ENCODE assay signal across 8 cellular contexts in genomic region chr7:73842248-73842895, GRCh38. TPM values are rescaled to one million over a fixed set of nuclear protein-coding genes. Genes with fewer than 3 reads are reported as not detected.
DNase-seq lines count a peak whose midpoint lies in the region; ATAC-seq and TF ChIP-seq lines count a peak whose summit lies in the region.

Gene METTL27, minus strand, starts transcription at chr7:73842516. Its CDS starts 376 bp downstream, at chr7:73842140.

- H3K4me1 ChIP-seq in SK-N-SH (ENCODE audit: control insufficient read depth in 1 of 2, insufficient read depth in 2 of 2, low read depth in 1 of 2, low read length in 1 of 2) (peaks cover 0 to 8% of the 10 kb centered on the region in 2 experiments; a peak in 1 of 4 replicates), ovary (ENCODE audit: insufficient read depth) (no peaks in the 10 kb centered on the region), tibial artery (peaks cover 0 to 20% (median 10%) of the 10 kb centered on the region in 4 donors)

- H3K36me3 ChIP-seq in SK-N-SH (replicated peaks in 1 of 2; ENCODE audit: control insufficient read depth in 1 of 2, insufficient read depth in 2 of 2, low read length in 1 of 2) (no peaks in the 10 kb centered on the region), ovary (no peaks in the 10 kb centered on the region), tibial artery (no peaks in the 10 kb centered on the region)

- WGBS in SK-N-SH (ENCODE audit: low lambda C conversion rate): 0% methylated on average over 16 of the region's 35 CpGs
- 0 to 1% (median 0%) methylated on average over 29 to 35 of the region's 35 CpGs for WGBS in ovary, 3 donors

- TF ChIP-seq CTCF in GM10248 (IDR thresholded peaks at IDR 0.05; ENCODE audit: control extremely low read depth, extremely low read depth, low read depth, missing control alignments) (no peak), SK-N-SH (IDR thresholded peaks at IDR 0.05) (no peak), ovary (IDR thresholded peaks at IDR 0.05) (no peak), tibial artery (IDR thresholded peaks at IDR 0.05) (no peak)

- H3K4me2 ChIP-seq in SK-N-SH: peak within 1 kb of the TSS; percentile 100

- POLR2A ChIA-PET in GM10248 (lab: Yijun Ruan, JAX): interaction anchor here (0.5 to 0.6 kb wide), 5 partner anchors 16 to 815 kb away, joined by 3 to 6 read pairs (median 3); partner anchors contain the start of gene GTF2I
- POLR2A ChIA-PET in SK-N-SH (lab: Yijun Ruan, JAX): interaction anchor here (0.6 to 3.0 kb wide), 6 partner anchors 9 to 286 kb away, joined by 3 to 10 read pairs (median 4); no protein-coding TSS in a partner anchor

- no peak for TF ChIP-seq RAD21 in SK-N-SH (IDR thresholded peaks at IDR 0.05; ENCODE audit: low read length)

- no peaks in the 10 kb centered on the region for H3K9me3 Mint-ChIP-seq in activated naive CD4-positive, alpha-beta T cell treated with anti-CD3 and anti-CD28 coated beads, Interleukin-2, amount 50 U/mL, for 72 hours

- TF ChIP-seq EP300 in SK-N-SH (IDR thresholded peaks at IDR 0.05; ENCODE audit: borderline replicate concordance in 1 of 2, low read depth in 1 of 2, low read length in 1 of 2): no peak
- TF ChIP-seq EP300 in ovary (IDR thresholded peaks at IDR 0.05): no peak

- TF ChIP-seq POLR2A in ovary (IDR thresholded peaks at IDR 0.05): peak; percentile 58

- peaks cover 4% of the 10 kb centered on the region; the same call in 1 of the 2 replicates for H3K79me2 ChIP-seq in SK-N-SH (ENCODE audit: insufficient read depth)

- H3K9me3 ChIP-seq in SK-N-SH (no peaks in the 10 kb centered on the region), ovary (no peaks in the 10 kb centered on the region), tibial artery (no peaks in the 10 kb centered on the region)

- DNase-seq in GM10248 (ENCODE audit: extremely low spot score) (peak; percentile 97), NCI-H1048 (lab: John Stamatoyannopoulos, UW) (peak; percentile 91), SK-N-SH (peak; percentile 100), head of caudate nucleus (peak; percentile 84 to 98 (median 94)), ovary (peak; percentile 91 to 94 (median 93)), tibial artery (peak; percentile 95 to 97)
- DNase-seq in activated naive CD4-positive, alpha-beta T cell treated with anti-CD3 and anti-CD28 coated beads, Interleukin-2, amount 50 U/mL, for 72 hours (ENCODE audit: low spot score in 2 of 2): peak; percentile 89

- H3K27ac Mint-ChIP-seq in activated naive CD4-positive, alpha-beta T cell treated with anti-CD3 and anti-CD28 coated beads, Interleukin-2, amount 50 U/mL, for 72 hours: peak within 1 kb of the TSS in 1 of 2 donors; percentile 22

- no peaks in the 10 kb centered on the region for H3K36me3 Mint-ChIP-seq in activated naive CD4-positive, alpha-beta T cell treated with anti-CD3 and anti-CD28 coated beads, Interleukin-2, amount 50 U/mL, for 72 hours

- H3K9me2 ChIP-seq in SK-N-SH: no peaks in the 10 kb centered on the region

- H3K9ac ChIP-seq in SK-N-SH: peak within 1 kb of the TSS; percentile 96

- intact Hi-C loops in head of caudate nucleus (cut with DNase I): loop anchor here (5.0 kb wide), 1 partner anchor 105 kb away; the partner anchor contains the start of gene ABHD11
- intact Hi-C loops in ovary (cut with DNase I): loop anchor here in 2 of 4 donors (10.0 kb wide), 2 partner anchors 108 to 742 kb away; partner anchors contain the start of gene ABHD11 (in 1 of the 2)
- intact Hi-C loops in tibial artery (cut with DNase I; ENCODE audit: low total_unique reads): loop anchor here (10.0 kb wide), 1 partner anchor 88 kb away; no protein-coding TSS in a partner anchor

- H3F3A ChIP-seq in SK-N-SH (replicated peaks; ENCODE audit: insufficient read depth): peaks cover 11% of the 10 kb centered on the region

- CTCF ChIA-PET in GM10248 (lab: Yijun Ruan, JAX) (interaction anchor here (0.7 to 1.9 kb wide), 6 partner anchors 8 to 137 kb away, joined by 3 to 13 read pairs (median 4); no protein-coding TSS in a partner anchor), SK-N-SH (lab: Yijun Ruan, JAX) (interaction anchor here (0.6 to 11.5 kb wide), 9 partner anchors 10 to 439 kb away, joined by 3 to 80 read pairs (median 5); no protein-coding TSS in a partner anchor)

- H3K4me3 ChIP-seq in SK-N-SH (ENCODE audit: low read depth in 2 of 2, low read length in 1 of 2): peak within 1 kb of the TSS; percentile 57 to 99
- H3K4me3 ChIP-seq in ovary: peak within 1 kb of the TSS; percentile 65
- peak within 1 kb of the TSS; percentile 73 to 85 for H3K4me3 ChIP-seq in tibial artery

- no peaks in the 10 kb centered on the region for H4K20me1 ChIP-seq in SK-N-SH (ENCODE audit: insufficient read depth)

- H3K27me3 ChIP-seq in SK-N-SH (ENCODE audit: insufficient read depth) (no peaks in the 10 kb centered on the region), ovary (no peaks in the 10 kb centered on the region), tibial artery (peaks cover 0 to 3% of the 10 kb centered on the region in 2 donors)

- H3K27ac ChIP-seq in SK-N-SH (ENCODE audit: low read depth in 2 of 2, low read length in 1 of 2) (peak within 1 kb of the TSS; percentile 57 to 76; a peak in 3 of 4 replicates), ovary (peak within 1 kb of the TSS in 1 of 2 donors; percentile 32), tibial artery (peak within 1 kb of the TSS; percentile 77 to 81)

- peak; percentile 92 for ATAC-seq in HG02571 (IDR thresholded peaks at IDR 0.05; ENCODE audit: unreplicated experiment)
- peak; percentile 98 to 99 for ATAC-seq in activated naive CD4-positive, alpha-beta T cell treated with anti-CD3 and anti-CD28 coated beads, Interleukin-2, amount 50 U/mL, for 72 hours

- peak within 1 kb of the TSS; percentile 97 for H2AFZ ChIP-seq in SK-N-SH (ENCODE audit: low read depth)

TF ChIP-seq in SK-N-SH, 30 proteins besides CTCF, POLR2A, EP300 and RAD21 (continues in another document):
- TF ChIP-seq POLR2AphosphoS5 (IDR thresholded peaks at IDR 0.05; ENCODE audit: low read depth, low read length) (peak; percentile 96), PBX3 (IDR thresholded peaks at IDR 0.05) (no peak), ZBTB33 (IDR thresholded peaks at IDR 0.05; ENCODE audit: borderline replicate concordance, low read depth) (no peak), NFIC (IDR thresholded peaks at IDR 0.05; ENCODE audit: borderline replicate concordance) (no peak), TCF12 (IDR thresholded peaks at IDR 0.05) (no peak), SIN3A (IDR thresholded peaks at IDR 0.05; ENCODE audit: borderline replicate concordance, low read depth, low read length) (no peak), EZH2phosphoT487 (IDR thresholded peaks at IDR 0.05; ENCODE audit: borderline replicate concordance, low read depth) (no peak), FOSL2 (IDR thresholded peaks at IDR 0.05; ENCODE audit: borderline replicate concordance, low read depth) (no peak), MXI1 (IDR thresholded peaks at IDR 0.05; ENCODE audit: low read depth, low read length) (peak; percentile 72), IRF3 (IDR thresholded peaks at IDR 0.05; ENCODE audit: low read depth, low read length) (no peak), NRF1 (IDR thresholded peaks at IDR 0.05; ENCODE audit: low read depth, low read length) (no peak), TEAD4 (IDR thresholded peaks at IDR 0.05; ENCODE audit: borderline replicate concordance, insufficient read depth) (no peak), FOXM1 (IDR thresholded peaks at IDR 0.05; ENCODE audit: low read depth) (no peak)

RNA-seq across cellular contexts. Expression of gene METTL27, which starts in this region (rescaled TPM):
- 2.9 and 3.1 TPM in 2 replicates for polyA plus RNA-seq in SK-N-SH (2012; rRNA removed)
- polyA plus RNA-seq in SK-N-SH (2012; cell fraction: cytosol; rRNA removed): 0.81 and 1.4 TPM in 2 replicates
- polyA plus RNA-seq in SK-N-SH (2012; cell fraction: nucleus; rRNA removed): 7.3 and 10.0 TPM in 2 replicates
- 1 to 10 TPM in 1 of 2 donors, under 1 TPM in 1; 0.50 to 3.4 TPM for total RNA-seq in activated naive CD4-positive, alpha-beta T cell treated with anti-CD3 and anti-CD28 coated beads, Interleukin-2, amount 50 U/mL, for 72 hours
- 10 to 100 TPM in 1 of 7 donors, 1 to 10 TPM in 6; 1.8 to 25.6 (median 4.3) TPM for total RNA-seq in ovary
- polyA plus RNA-seq in ovary: 1 to 10 TPM in 1 of 2 donors, not detected in 1; 3.0 TPM
